1 cellular context compared by ENCODE assay signal in the genomic region with DNA sequence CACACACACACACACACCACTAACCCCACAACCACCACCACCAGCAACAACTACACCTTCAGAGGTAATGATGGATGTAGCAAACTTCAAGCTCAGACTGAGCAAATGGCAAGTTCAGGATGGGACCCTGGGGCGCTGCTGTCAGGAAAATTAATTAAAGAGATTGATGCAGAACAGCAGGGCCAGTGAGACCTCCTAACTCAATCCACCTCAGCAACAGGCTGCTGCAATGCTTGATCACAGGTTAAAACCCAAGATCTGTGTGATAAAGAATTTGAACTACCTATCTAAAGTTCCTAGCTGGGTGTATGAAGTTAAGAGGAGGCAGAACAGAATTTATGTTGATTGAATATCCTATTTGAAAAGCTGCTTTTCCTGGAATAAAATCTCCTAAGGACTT.
TF ChIP-seq lines count a peak whose summit lies in the region.

No MANE protein-coding gene starts in this region.

TF ChIP-seq in GM23338, 12 proteins besides CTCF, POLR2A, EP300 and RAD21 (continued from another document):
- no peak for TF ChIP-seq ZNF462 (CRISPR knock-in tag; IDR thresholded peaks at IDR 0.05)
- TF ChIP-seq, protein P1, sequence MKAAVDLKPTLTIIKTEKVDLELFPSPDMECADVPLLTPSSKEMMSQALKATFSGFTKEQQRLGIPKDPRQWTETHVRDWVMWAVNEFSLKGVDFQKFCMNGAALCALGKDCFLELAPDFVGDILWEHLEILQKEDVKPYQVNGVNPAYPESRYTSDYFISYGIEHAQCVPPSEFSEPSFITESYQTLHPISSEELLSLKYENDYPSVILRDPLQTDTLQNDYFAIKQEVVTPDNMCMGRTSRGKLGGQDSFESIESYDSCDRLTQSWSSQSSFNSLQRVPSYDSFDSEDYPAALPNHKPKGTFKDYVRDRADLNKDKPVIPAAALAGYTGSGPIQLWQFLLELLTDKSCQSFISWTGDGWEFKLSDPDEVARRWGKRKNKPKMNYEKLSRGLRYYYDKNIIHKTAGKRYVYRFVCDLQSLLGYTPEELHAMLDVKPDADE (IDR thresholded peaks at IDR 0.05), result no peak
- no peak for TF ChIP-seq JUNB (IDR thresholded peaks at IDR 0.05; ENCODE audit: unreplicated experiment)
- TF ChIP-seq ZNF331 (CRISPR knock-in tag; IDR thresholded peaks at IDR 0.05; ENCODE audit: low read depth), result no peak
- no peak for TF ChIP-seq EZH2 (IDR thresholded peaks at IDR 0.05; ENCODE audit: low read depth, unreplicated experiment)
- no peak for TF ChIP-seq STAT1 (IDR thresholded peaks at IDR 0.05; ENCODE audit: unreplicated experiment)
